1 cellular context compared by ENCODE assay signal in genomic region chr2:189673661-189674373, GRCh38.
TF ChIP-seq lines count a peak whose summit lies in the region.

No MANE protein-coding gene starts in this region.

TF ChIP-seq in HepG2, 621 proteins besides CTCF, POLR2A, EP300 and RAD21 (continued from another document):
- TF ChIP-seq ZNF512B (CRISPR knock-in tag; IDR thresholded peaks at IDR 0.05; ENCODE audit: borderline replicate concordance): 0 out of 2 replicates have a peak, but pooled peaks have one; percentile 12
- TF ChIP-seq PRDM10 (CRISPR knock-in tag; IDR thresholded peaks at IDR 0.05; ENCODE audit: low read depth): 0 out of 2 replicates have a peak, but pooled peaks have one; percentile 12
- TF ChIP-seq NFRKB (IDR thresholded peaks at IDR 0.05): no peak
- peak; percentile 10; the same call in 1 of the 2 replicates for TF ChIP-seq BCL6 (CRISPR knock-in tag; IDR thresholded peaks at IDR 0.05)
- no peak for TF ChIP-seq BCLAF1 (IDR thresholded peaks at IDR 0.05)
- TF ChIP-seq ZSCAN30 (CRISPR knock-in tag; IDR thresholded peaks at IDR 0.05): 0 out of 2 replicates have a peak, but pooled peaks have one; percentile 6
- 0 out of 4 replicates have a peak, but pooled peaks of 1 of the 2 experiments have one; percentile 21 for TF ChIP-seq MAFK (conservative IDR thresholded peaks at IDR 0.05 in 1 of 2, IDR thresholded peaks at IDR 0.05 in 1 of 2; ENCODE audit: low read length in 2 of 2)
- TF ChIP-seq HOXD1 (CRISPR knock-in tag; IDR thresholded peaks at IDR 0.05): no peak
- no peak for TF ChIP-seq SIX1 (CRISPR knock-in tag; IDR thresholded peaks at IDR 0.05; ENCODE audit: borderline replicate concordance)
- 0 out of 2 replicates have a peak, but pooled peaks have one; percentile 3 for TF ChIP-seq NFATC3 (CRISPR knock-in tag; IDR thresholded peaks at IDR 0.05)
- TF ChIP-seq REL (CRISPR knock-in tag; conservative IDR thresholded peaks at IDR 0.05): 0 out of 2 replicates have a peak, but pooled peaks have one; percentile 6
- TF ChIP-seq ZNF383 (CRISPR knock-in tag; IDR thresholded peaks at IDR 0.05; ENCODE audit: borderline replicate concordance): 0 out of 2 replicates have a peak, but pooled peaks have one; percentile 50
- peak; percentile 60; the same call in 1 of the 2 replicates for TF ChIP-seq TEF (CRISPR knock-in tag; IDR thresholded peaks at IDR 0.05)
- peak; percentile 36; the same call in 1 of the 2 replicates for TF ChIP-seq SKIL (CRISPR knock-in tag; IDR thresholded peaks at IDR 0.05; ENCODE audit: borderline replicate concordance)
